In the genomic region with DNA sequence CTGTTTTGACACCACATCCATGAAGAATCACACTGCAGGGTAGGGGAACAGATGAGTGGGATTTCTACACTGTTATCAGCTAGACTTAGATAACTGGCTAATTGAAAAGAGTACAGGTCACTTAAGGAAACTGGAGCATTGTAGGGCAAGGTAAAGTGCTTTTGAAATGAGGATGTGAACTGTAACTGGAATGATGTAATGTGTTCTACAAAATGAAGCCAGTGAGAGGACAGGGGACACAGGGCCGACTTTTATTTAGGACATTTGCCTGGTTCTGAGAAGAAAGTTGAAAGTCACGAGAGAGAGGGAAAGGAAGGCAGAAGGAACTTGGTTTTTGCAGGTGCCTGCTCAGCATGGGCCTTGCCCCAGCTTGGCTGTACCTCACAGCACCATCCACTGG, we compare ENCODE assay signal across 20 cellular contexts. TPM values are rescaled to one million over a fixed set of nuclear protein-coding genes. Genes with fewer than 3 reads are reported as not detected.
DNase-seq lines count a peak whose midpoint lies in the region; ATAC-seq, FAIRE-seq and TF ChIP-seq lines count a peak whose summit lies in the region.
"Had no signal": no experiment of that assay in that cellular context is flagged by ENCODE, and none has a peak within 500 bp of the region (broad histone marks: within the 10 kb centered on the region; RNA-seq: fewer than 3 reads in every experiment).

No MANE protein-coding gene starts in this region.

- no peak overlapping the region for H2BK12ac ChIP-seq in trophoblast cell (ENCODE audit: low read length)

- no peak overlapping the region for H3K9ac ChIP-seq in GM12878 (ENCODE audit: control insufficient read depth, insufficient read depth, low read length)
- no peak overlapping the region for H3K9ac ChIP-seq in trophoblast cell (ENCODE audit: low read length)

- H3K9me3 Mint-ChIP-seq in activated CD4-positive, alpha-beta memory T cell treated with anti-CD3 and anti-CD28 coated beads, Interleukin-2, amount 10 ng/mL, durations not matched to agents 7 days and 5 days = no peaks in the 10 kb centered on the region
- H3K9me3 Mint-ChIP-seq: CD4-positive, alpha-beta memory T cell had no signal

- H3K79me2 ChIP-seq in GM12878 (ENCODE audit: control insufficient read depth, insufficient read depth, low read length) = no peaks in the 10 kb centered on the region
- peaks cover 35% of the 10 kb centered on the region for H3K79me2 ChIP-seq in trophoblast cell (ENCODE audit: control insufficient read depth, insufficient read depth, low read length, poor library complexity)

- no peaks in the 10 kb centered on the region for H3K4me1 ChIP-seq in GM12878 (ENCODE audit: control insufficient read depth, insufficient read depth, low read length)
- H3K4me1 ChIP-seq in trophoblast cell (ENCODE audit: control insufficient read depth in 1 of 2, insufficient read depth in 2 of 2, low read length in 2 of 2) = peaks cover 0 to 12% of the 10 kb centered on the region in 2 experiments

- H3K79me1 ChIP-seq in trophoblast cell (ENCODE audit: low read length) = no peaks in the 10 kb centered on the region

- H3K4me1 Mint-ChIP-seq in activated CD4-positive, alpha-beta memory T cell treated with anti-CD3 and anti-CD28 coated beads, Interleukin-2, amount 10 ng/mL, durations not matched to agents 7 days and 5 days = peaks cover 7% of the 10 kb centered on the region

- DNase-seq in Right ventricle myocardium superior (no peak), cardiac septum (ENCODE audit: low spot score) (no peak), HL-60 (ENCODE audit: low read depth in 1 of 2, low spot score in 1 of 2) (peak in 1 of 2 experiments; percentile 11), GM12878 (ENCODE audit: low read depth, low spot score) (no peak), trophoblast cell (peak in 1 of 2 donors; percentile 27)
- no peak for DNase-seq in activated CD4-positive, alpha-beta memory T cell treated with anti-CD3 and anti-CD28 coated beads, Interleukin-2, amount 10 ng/mL, durations not matched to agents 7 days and 5 days
- no peak for DNase-seq in stimulated activated CD4-positive, alpha-beta T cell treated with anti-CD3 and anti-CD28 coated beads, Interleukin-4, amount 100 ng/mL, for 4 hours
- DNase-seq: CD4-positive, alpha-beta memory T cell; colonic mucosa; DMS153; foreskin melanocyte; NCI-H2081; NCI-H446; NCI-H82; sigmoid colon; SW 1271 had no signal

- H3K14ac ChIP-seq in trophoblast cell (ENCODE audit: low read length) = no peak overlapping the region

- CTCF ChIA-PET in GM12878 (lab: Yijun Ruan, JAX) = no interaction called here
- CTCF ChIA-PET in activated CD4-positive, alpha-beta memory T cell treated with anti-CD3 and anti-CD28 coated beads, Interleukin-2, amount 10 ng/mL, durations not matched to agents 7 days and 5 days (lab: Charles Lee) = no interaction called here

- FAIRE-seq in GM12878 (lab: Jason Lieb, UNC) = no peak
- FAIRE-seq: GM19239 had no signal

- H4K20me1 ChIP-seq in GM12878 (ENCODE audit: control insufficient read depth, insufficient read depth) = no peaks in the 10 kb centered on the region

- H3K4me2 ChIP-seq in GM12878 (ENCODE audit: control insufficient read depth, insufficient read depth) = no peak overlapping the region
- H3K4me2 ChIP-seq in trophoblast cell (ENCODE audit: low read length) = no peak overlapping the region

- TF ChIP-seq CTCF in HL-60 (IDR thresholded peaks at IDR 0.05; ENCODE audit: insufficient read depth, low read length) (no peak), GM12878 (IDR thresholded peaks at IDR 0.05 in 2 of 3, conservative IDR thresholded peaks at IDR 0.05 in 1 of 3; ENCODE audit: control insufficient read depth in 2 of 3, extremely low read depth in 1 of 3, insufficient read depth in 1 of 3, low read depth in 3 of 3, low read length in 3 of 3) (no peak)

- POLR2A ChIA-PET in GM12878 (lab: Charles Lee) = no interaction called here
- POLR2A ChIA-PET in activated CD4-positive, alpha-beta memory T cell treated with anti-CD3 and anti-CD28 coated beads, Interleukin-2, amount 10 ng/mL, durations not matched to agents 7 days and 5 days (lab: Charles Lee) = no interaction called here

- no peak for TF ChIP-seq EP300 in GM12878 (IDR thresholded peaks at IDR 0.05; ENCODE audit: borderline replicate concordance in 1 of 2, control insufficient read depth in 1 of 2, low read depth in 2 of 2, low read length in 2 of 2)

- no peak overlapping the region for H3K27ac Mint-ChIP-seq in activated CD4-positive, alpha-beta memory T cell treated with anti-CD3 and anti-CD28 coated beads, Interleukin-2, amount 10 ng/mL, durations not matched to agents 7 days and 5 days

- H4K91ac ChIP-seq in trophoblast cell (ENCODE audit: low read depth, low read length) = no peak overlapping the region

- no peak overlapping the region for H3K4me3 ChIP-seq in HL-60 (replicated peaks; ENCODE audit: insufficient read depth, low read length)
- no peak overlapping the region for H3K4me3 ChIP-seq in GM12878
- no peak overlapping the region for H3K4me3 ChIP-seq in trophoblast cell (ENCODE audit: low read depth, low read length)
- H3K4me3 ChIP-seq: colonic mucosa, esophagus muscularis mucosa, sigmoid colon, tibial nerve had no signal

- H4K8ac ChIP-seq in trophoblast cell (ENCODE audit: low read depth, low read length) = no peak overlapping the region

- H3K4me3 Mint-ChIP-seq in activated CD4-positive, alpha-beta memory T cell treated with anti-CD3 and anti-CD28 coated beads, Interleukin-2, amount 10 ng/mL, durations not matched to agents 7 days and 5 days = no peak overlapping the region

- H2AFZ ChIP-seq in GM12878 (ENCODE audit: control insufficient read depth, low read depth, low read length) = no peak overlapping the region
- H2AFZ ChIP-seq in trophoblast cell (ENCODE audit: insufficient read depth, low read length, poor library complexity) = no peak overlapping the region

- RAD21 ChIA-PET in GM12878 (lab: Charles Lee; ENCODE audit: unreplicated experiment) = no interaction called here

- no peak overlapping the region for H2BK5ac ChIP-seq in trophoblast cell (ENCODE audit: low read depth, low read length, poor library complexity)

- no peak for TF ChIP-seq RAD21 in GM12878 (IDR thresholded peaks at IDR 0.05; ENCODE audit: insufficient read depth, low read depth, low read length)

- H3K36me3 ChIP-seq in GM12878 (ENCODE audit: control insufficient read depth in 2 of 2, insufficient read depth in 2 of 2, low read length in 1 of 2) = no peaks in the 10 kb centered on the region
- no peaks in the 10 kb centered on the region for H3K36me3 ChIP-seq in trophoblast cell (ENCODE audit: control insufficient read depth in 1 of 2, insufficient read depth in 2 of 2, low read length in 2 of 2)
- H3K36me3 ChIP-seq: colonic mucosa, esophagus muscularis mucosa, sigmoid colon, tibial nerve had no signal

- H2AK5ac ChIP-seq in trophoblast cell (ENCODE audit: low read length) = no peak overlapping the region

- ATAC-seq in Right ventricle myocardium superior (ENCODE audit: poor library complexity) = peak; percentile 17
- peak; percentile 24 for ATAC-seq in GM12878
- ATAC-seq: left lobe of liver had no signal

- no peak overlapping the region for H3K23ac ChIP-seq in trophoblast cell (ENCODE audit: low read length)

- intact Hi-C loops in Right ventricle myocardium superior (cut with DNase I) = no loop called here
- intact Hi-C loops in cardiac septum (cut with DNase I) = no loop called here
- intact Hi-C loops in GM12878 (cut with micrococcal nuclease; ENCODE audit: unreplicated experiment) = no loop called here

- peaks cover 2% of the 10 kb centered on the region for H3K27me3 Mint-ChIP-seq in activated CD4-positive, alpha-beta memory T cell treated with anti-CD3 and anti-CD28 coated beads, Interleukin-2, amount 10 ng/mL, durations not matched to agents 7 days and 5 days

- SMC1A ChIA-PET in GM12878 (lab: Charles Lee; ENCODE audit: uncharacterized antibody, unreplicated experiment) = no interaction called here

- H3K27ac ChIP-seq in HL-60 (replicated peaks) (peak overlapping the region; percentile 22; the same call in 1 of the 2 replicates), GM12878 (ENCODE audit: control insufficient read depth, insufficient read depth) (no peak overlapping the region), trophoblast cell (ENCODE audit: low read depth, low read length) (no peak overlapping the region)
- H3K27ac ChIP-seq: colonic mucosa, esophagus muscularis mucosa, tibial nerve had no signal

- WGBS in GM12878 (ENCODE audit: insufficient coverage, insufficient replicate concordance, low lambda C conversion rate, missing lambda C conversion rate) = 0% methylated on average over 2 of the region's 2 CpGs
- no CpG with 5 or more reads among the region's 2 CpGs for WGBS in trophoblast cell (ENCODE audit: extremely low coverage, insufficient coverage, insufficient read length)

- BruUV-seq in GM12878 (replicated peaks; lab: Mats Ljungman, UMichigan) = no TSS peak

- H3K27me3 ChIP-seq in HL-60 (ENCODE audit: insufficient read depth, poor library complexity, severe bottlenecking) (no peaks in the 10 kb centered on the region), GM12878 (replicated peaks in 1 of 2; ENCODE audit: control insufficient read depth in 2 of 2, insufficient read depth in 2 of 2, low read length in 1 of 2) (no peaks in the 10 kb centered on the region), trophoblast cell (ENCODE audit: insufficient read depth, low read length) (no peaks in the 10 kb centered on the region)
- H3K27me3 ChIP-seq: colonic mucosa, esophagus muscularis mucosa, sigmoid colon, tibial nerve had no signal

- peak overlapping the region; percentile 82 for H3K4ac ChIP-seq in trophoblast cell (ENCODE audit: low read depth, low read length)

- in situ Hi-C loops in GM12878 (cut with MboI) = no loop called here

- TF ChIP-seq POLR2A in GM12878 (IDR thresholded peaks at IDR 0.05; ENCODE audit: low read depth, low read length) = no peak

- H4K12ac ChIP-seq in trophoblast cell (ENCODE audit: low read depth, low read length) = no peak overlapping the region

- H3K9me3 ChIP-seq in GM12878 (replicated peaks; ENCODE audit: control insufficient read depth, insufficient read depth, low read length) (no peaks in the 10 kb centered on the region), trophoblast cell (ENCODE audit: insufficient read depth, low read depth, low read length) (no peaks in the 10 kb centered on the region)
- H3K9me3 ChIP-seq: colonic mucosa, esophagus muscularis mucosa, sigmoid colon, tibial nerve had no signal

- no peaks in the 10 kb centered on the region for H3K36me3 Mint-ChIP-seq in activated CD4-positive, alpha-beta memory T cell treated with anti-CD3 and anti-CD28 coated beads, Interleukin-2, amount 10 ng/mL, durations not matched to agents 7 days and 5 days (ENCODE audit: low read depth)
- H3K36me3 Mint-ChIP-seq: CD4-positive, alpha-beta memory T cell had no signal

- no peak overlapping the region for H2BK120ac ChIP-seq in trophoblast cell (ENCODE audit: insufficient read depth, low read length, poor library complexity)

- no peak overlapping the region for H3K18ac ChIP-seq in trophoblast cell (ENCODE audit: low read length)

RNA-seq across cellular contexts. Expression of a gene that starts 50.5 kb away (rescaled TPM):
- total RNA-seq in Right ventricle myocardium superior (31.4 TPM), cardiac septum (57.2 TPM), GM12878 (2014; rRNA removed) (0.44 and 0.51 TPM in 2 replicates), GM12878 (2014; rRNA removed; fragmentation: Illumina TruSeq; extraction: Trizol) (0.41 and 0.67 TPM in 2 replicates), GM12878 (2021) (0.72 and 1.1 TPM in 2 replicates)
- 55.4 and 58.6 TPM in 2 replicates for total RNA-seq in GM12878 (2013; cell fraction: nucleolus; rRNA removed)
- polyA plus RNA-seq in GM12878 (2011; ENCODE audit: low read depth) = 0.37 TPM
- polyA plus RNA-seq in GM12878 (2011; rRNA removed) (2.1 and 2.7 TPM in 2 replicates), GM12878 (2014; fragmentation: Illumina TruSeq; extraction: Trizol) (0.51 and 3.1 TPM in 2 replicates), GM12878 (2014; fragmentation: Nextera tagmentation; extraction: Ambion mirVana) (under 1 TPM; 0.03 to 0.11 TPM), GM12878 (2014; rRNA removed) (0.65 and 1.1 TPM in 2 replicates), GM12878 (2016; fragmentation: Nextera tagmentation; extraction: Ambion mirVana) (1 to 10 TPM in 1 of 2 experiments, under 1 TPM in 1; 0.99 to 1.3 TPM)
- polyA plus RNA-seq in GM12878 (2011; cell fraction: cytosol; rRNA removed) = 2.5 and 3.5 TPM in 2 replicates
- 13.0 and 14.0 TPM in 2 replicates for polyA plus RNA-seq in GM12878 (2011; cell fraction: nucleus; rRNA removed)
- polyA plus RNA-seq in GM12878 (2012) = 0.35 and 0.87 TPM in 2 replicates
- polyA minus RNA-seq in GM12878 (2011; rRNA and poly(A)+ RNA removed) = 8.0 and 13.2 TPM in 2 replicates
- polyA minus RNA-seq in GM12878 (2011; cell fraction: cytosol; rRNA and poly(A)+ RNA removed) = 8.2 and 8.7 TPM in 2 replicates
- 16.1 and 21.9 TPM in 2 replicates for polyA minus RNA-seq in GM12878 (2011; cell fraction: nucleus; rRNA and poly(A)+ RNA removed)
- polyA plus RNA-seq in trophoblast cell (2013) = 121 and 126 TPM in 2 replicates
- total RNA-seq in activated CD4-positive, alpha-beta memory T cell treated with anti-CD3 and anti-CD28 coated beads, Interleukin-2, amount 10 ng/mL, durations not matched to agents 7 days and 5 days = 1 to 10 TPM; 7.1 to 7.7 TPM
